ENCODE assay signal across 23 cellular contexts in the genomic region with DNA sequence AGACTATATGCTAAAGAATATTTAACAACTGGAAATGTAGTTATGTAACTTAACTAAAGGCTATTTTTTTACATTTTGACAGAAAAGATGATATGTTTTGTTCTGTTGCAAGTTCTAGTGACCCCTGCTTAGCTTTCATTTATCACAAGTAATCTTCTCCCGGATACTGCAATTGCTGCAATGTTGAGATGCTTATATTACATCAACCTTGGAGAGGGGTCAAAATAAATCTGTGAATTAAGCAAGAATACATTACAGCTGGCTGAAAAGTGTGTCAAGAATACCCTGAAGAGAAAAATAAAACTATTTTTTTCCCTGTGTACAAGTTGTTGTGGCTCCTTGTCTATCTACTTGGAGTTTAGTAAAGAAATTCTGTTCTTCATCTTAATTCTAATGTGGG.
DNase-seq lines count a peak whose midpoint lies in the region; ATAC-seq and TF ChIP-seq lines count a peak whose summit lies in the region.
"Had no signal": no experiment of that assay in that cellular context is flagged by ENCODE, and none has a peak within 500 bp of the region (broad histone marks: within the 10 kb centered on the region; RNA-seq: fewer than 3 reads in every experiment).

No MANE protein-coding gene starts in this region.

- peak; percentile 56 for DNase-seq in adipocyte (ENCODE audit: low read depth)
- peak; percentile 3 for DNase-seq in fibroblast of villous mesenchyme (ENCODE audit: low read depth)
- no peak for DNase-seq in mesothelial cell of epicardium (ENCODE audit: low spot score in 2 of 2, unreplicated experiment in 2 of 2)
- no peak for DNase-seq in T-helper 9 cell
- no peak for DNase-seq in SK-N-SH
- DNase-seq: 8988T; ACHN; AML-193; BE2C; CD4-positive, alpha-beta T cell; CD8-positive, alpha-beta memory T cell; DMS 273 treated with DMSO at 0.1 percent for 48 hours; DMS79; EL; GDM1; GOT3; HFFc6 had no signal

- no peak overlapping the region for H3K9ac ChIP-seq in adipocyte (ENCODE audit: low read length)
- no peak overlapping the region for H3K9ac ChIP-seq in SK-N-SH
- H3K9ac ChIP-seq: BLaER1 treated with 17β-estradiol and CSF1 and Interleukin-3, amounts not matched to agents 10 nM and 100 nM had no signal

- H3K4me2 ChIP-seq in SK-N-SH: no peak overlapping the region
- H3K4me2 ChIP-seq: A549; BLaER1 treated with 17β-estradiol and CSF1 and Interleukin-3, amounts not matched to agents 10 nM and 100 nM had no signal

- H4K20me1 ChIP-seq in SK-N-SH (ENCODE audit: insufficient read depth): no peaks in the 10 kb centered on the region
- H4K20me1 ChIP-seq: BLaER1 treated with 17β-estradiol and CSF1 and Interleukin-3, amounts not matched to agents 10 nM and 100 nM had no signal

- no peaks in the 10 kb centered on the region for H3K79me2 ChIP-seq in SK-N-SH (ENCODE audit: insufficient read depth)

- H3K9me3 Mint-ChIP-seq in mesothelial cell of epicardium: no peaks in the 10 kb centered on the region
- H3K9me3 Mint-ChIP-seq: CD14-positive monocyte had no signal

- no peak overlapping the region for H2AFZ ChIP-seq in SK-N-SH (ENCODE audit: low read depth)

- peak overlapping the region; percentile 22 for H3K27ac Mint-ChIP-seq in mesothelial cell of epicardium
- H3K27ac Mint-ChIP-seq: CD14-positive monocyte; CD4-positive, alpha-beta T cell; CD8-positive, alpha-beta memory T cell; HFFc6 had no signal

- no peaks in the 10 kb centered on the region for H3K4me1 ChIP-seq in adipocyte (ENCODE audit: control insufficient read depth, insufficient read depth, low read length)
- no peaks in the 10 kb centered on the region for H3K4me1 ChIP-seq in SK-N-SH (ENCODE audit: control insufficient read depth in 1 of 2, insufficient read depth in 2 of 2, low read depth in 1 of 2, low read length in 1 of 2)
- H3K4me1 ChIP-seq: A549; BE2C; BLaER1 treated with 17β-estradiol and CSF1 and Interleukin-3, amounts not matched to agents 10 nM and 100 nM had no signal

- H3K27me3 ChIP-seq in adipocyte (replicated peaks; ENCODE audit: control insufficient read depth, insufficient read depth, low read length): peaks cover 41% of the 10 kb centered on the region
- no peaks in the 10 kb centered on the region for H3K27me3 ChIP-seq in SK-N-SH (ENCODE audit: insufficient read depth)
- H3K27me3 ChIP-seq: BE2C; BLaER1 treated with 17β-estradiol and CSF1 and Interleukin-3, amounts not matched to agents 10 nM and 100 nM had no signal

- WGBS in SK-N-SH (ENCODE audit: low lambda C conversion rate): 57% methylated on average over 1 of the region's 1 CpG

- POLR2A ChIA-PET in SK-N-SH (lab: Yijun Ruan, JAX): no interaction called here

- H3K4me3 ChIP-seq in adipocyte (ENCODE audit: low read length): no peak overlapping the region
- H3K4me3 ChIP-seq in fibroblast of villous mesenchyme (ENCODE audit: low read depth, low read length): no peak overlapping the region
- no peak overlapping the region for H3K4me3 ChIP-seq in SK-N-SH (ENCODE audit: low read depth in 2 of 2, low read length in 1 of 2)
- H3K4me3 ChIP-seq: A549; BLaER1 treated with 17β-estradiol and CSF1 and Interleukin-3, amounts not matched to agents 10 nM and 100 nM; GM12878; HAP-1 had no signal

- H3K27me3 Mint-ChIP-seq in mesothelial cell of epicardium (ENCODE audit: low read depth): no peaks in the 10 kb centered on the region
- H3K27me3 Mint-ChIP-seq: CD4-positive, alpha-beta T cell; CD8-positive, alpha-beta memory T cell had no signal

- TF ChIP-seq RAD21 in SK-N-SH (IDR thresholded peaks at IDR 0.05; ENCODE audit: low read length): no peak

- TF ChIP-seq CTCF in fibroblast of villous mesenchyme (IDR thresholded peaks at IDR 0.05; ENCODE audit: insufficient read depth, low read depth, low read length): no peak
- no peak for TF ChIP-seq CTCF in mesothelial cell of epicardium (IDR thresholded peaks at IDR 0.05; ENCODE audit: unreplicated experiment)
- TF ChIP-seq CTCF in SK-N-SH (IDR thresholded peaks at IDR 0.05): no peak

- ATAC-seq in GM18907 (IDR thresholded peaks at IDR 0.05; ENCODE audit: unreplicated experiment): no peak
- ATAC-seq: A549, GM12878 had no signal

- H3K36me3 ChIP-seq in adipocyte (ENCODE audit: control insufficient read depth, insufficient read depth, low read length, severe bottlenecking): no peaks in the 10 kb centered on the region
- H3K36me3 ChIP-seq in SK-N-SH (replicated peaks in 1 of 2; ENCODE audit: control insufficient read depth in 1 of 2, insufficient read depth in 2 of 2, low read length in 1 of 2): no peaks in the 10 kb centered on the region
- H3K36me3 ChIP-seq: BE2C; BLaER1 treated with 17β-estradiol and CSF1 and Interleukin-3, amounts not matched to agents 10 nM and 100 nM; HAP-1 had no signal

- H3K4me1 Mint-ChIP-seq in mesothelial cell of epicardium: peaks cover 37% of the 10 kb centered on the region
- H3K4me1 Mint-ChIP-seq: CD14-positive monocyte; CD8-positive, alpha-beta memory T cell had no signal

- peaks cover 8% of the 10 kb centered on the region for H3K36me3 Mint-ChIP-seq in mesothelial cell of epicardium
- H3K36me3 Mint-ChIP-seq: CD14-positive monocyte; CD8-positive, alpha-beta memory T cell had no signal

- no peaks in the 10 kb centered on the region for H3K9me3 ChIP-seq in adipocyte (ENCODE audit: control insufficient read depth, low read length)
- H3K9me3 ChIP-seq in SK-N-SH: no peaks in the 10 kb centered on the region
- H3K9me3 ChIP-seq: A549; BE2C; BLaER1 treated with 17β-estradiol and CSF1 and Interleukin-3, amounts not matched to agents 10 nM and 100 nM; HAP-1 had no signal

- CTCF ChIA-PET in SK-N-SH (lab: Yijun Ruan, JAX): no interaction called here

- no peaks in the 10 kb centered on the region for H3F3A ChIP-seq in SK-N-SH (replicated peaks; ENCODE audit: insufficient read depth)

- H3K27ac ChIP-seq in SK-N-SH (ENCODE audit: low read depth in 2 of 2, low read length in 1 of 2): no peak overlapping the region
- H3K27ac ChIP-seq: A549; BLaER1 treated with 17β-estradiol and CSF1 and Interleukin-3, amounts not matched to agents 10 nM and 100 nM had no signal

- TF ChIP-seq EP300 in SK-N-SH (IDR thresholded peaks at IDR 0.05; ENCODE audit: borderline replicate concordance in 1 of 2, low read depth in 1 of 2, low read length in 1 of 2): no peak

- no peak overlapping the region for H3K4me3 Mint-ChIP-seq in mesothelial cell of epicardium
- H3K4me3 Mint-ChIP-seq: CD14-positive monocyte; CD4-positive, alpha-beta T cell; CD8-positive, alpha-beta memory T cell; HFFc6 had no signal

- H3K9me2 ChIP-seq in SK-N-SH: no peaks in the 10 kb centered on the region

TF ChIP-seq in SK-N-SH, 30 proteins besides CTCF, POLR2A, EP300 and RAD21:
- TF ChIP-seq NFIC (IDR thresholded peaks at IDR 0.05; ENCODE audit: borderline replicate concordance): no peak
- TF ChIP-seq POLR2AphosphoS5 (IDR thresholded peaks at IDR 0.05; ENCODE audit: low read depth, low read length): no peak
- TF ChIP-seq JUND (IDR thresholded peaks at IDR 0.05): no peak
- TF ChIP-seq ZBTB33 (IDR thresholded peaks at IDR 0.05; ENCODE audit: borderline replicate concordance, low read depth): no peak
- no peak for TF ChIP-seq ELF1 (IDR thresholded peaks at IDR 0.05)
- no peak for TF ChIP-seq GABPA (IDR thresholded peaks at IDR 0.05; ENCODE audit: low read depth)
- TF ChIP-seq FOSL2 (IDR thresholded peaks at IDR 0.05; ENCODE audit: borderline replicate concordance, low read depth): no peak
- TF ChIP-seq TCF12 (IDR thresholded peaks at IDR 0.05): no peak
- no peak for TF ChIP-seq MXI1 (IDR thresholded peaks at IDR 0.05; ENCODE audit: low read depth, low read length)
- TF ChIP-seq MAX (IDR thresholded peaks at IDR 0.05; ENCODE audit: low read depth): no peak
- TF ChIP-seq IRF3 (IDR thresholded peaks at IDR 0.05; ENCODE audit: low read depth, low read length): no peak
- no peak for TF ChIP-seq FOXM1 (IDR thresholded peaks at IDR 0.05; ENCODE audit: low read depth)
- TF ChIP-seq PBX3 (IDR thresholded peaks at IDR 0.05): no peak

Comparison
In these comparisons a context has a peak if more than half of its experiments do, and no peak if none do; other contexts are left out.
1. DNase-seq: peak in adipocyte (single experiment) and fibroblast of villous mesenchyme (single experiment); none in mesothelial cell of epicardium (0 of 2), T-helper 9 cell (single experiment) and SK-N-SH (single experiment).